Comparison of ENCODE assay signal across 1 cellular context in the genomic region with DNA sequence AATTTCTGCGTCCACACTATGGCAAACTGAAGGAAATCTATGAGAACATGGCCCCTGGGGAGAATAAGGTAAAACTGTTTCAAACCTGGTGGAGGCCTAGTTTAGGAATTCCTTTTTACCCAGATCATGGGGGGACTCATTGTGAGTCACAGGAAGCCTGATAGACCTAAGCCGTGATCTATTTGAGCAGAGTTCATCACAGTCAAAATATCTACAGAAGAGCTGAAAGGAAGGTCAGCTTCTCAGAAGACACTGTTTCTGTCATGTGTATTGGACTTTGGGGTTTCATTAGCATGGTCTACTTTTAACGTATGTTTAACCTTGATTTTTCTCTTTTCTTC.
TF ChIP-seq lines count a peak whose summit lies in the region.

No MANE protein-coding gene starts in this region.

TF ChIP-seq in GM12878, 131 proteins besides CTCF, POLR2A, EP300 and RAD21:
- TF ChIP-seq MTA3 (IDR thresholded peaks at IDR 0.05; ENCODE audit: borderline replicate concordance, low read length) (no peak), SP1 (IDR thresholded peaks at IDR 0.05; ENCODE audit: low read depth, low read length) (no peak), EED (IDR thresholded peaks at IDR 0.05; ENCODE audit: low read depth) (no peak), FOXM1 (IDR thresholded peaks at IDR 0.05; ENCODE audit: low read depth, low read length) (no peak), RFX5 (IDR thresholded peaks at IDR 0.05; ENCODE audit: low read depth, low read length) (no peak), KAT2A (conservative IDR thresholded peaks at IDR 0.05; ENCODE audit: control insufficient read depth, low read depth, low read length) (no peak), TCF12 (IDR thresholded peaks at IDR 0.05; ENCODE audit: low read depth, low read length) (no peak)
